23 cellular contexts compared by ENCODE assay signal in genomic region chr9:31013371-31013770, GRCh38.
"Had no signal": no experiment of that assay in that cellular context is flagged by ENCODE, and none has a peak within 500 bp of the region (broad histone marks: within the 10 kb centered on the region; RNA-seq: fewer than 3 reads in every experiment).

No MANE protein-coding gene starts in this region.

- FAIRE-seq: small intestine, urothelium cell line had no signal

- H3K4me3 ChIP-seq: neural progenitor cell, ovary, psoas muscle, right lobe of liver, sigmoid colon, stomach, thoracic aorta, thyroid gland, tibial nerve, upper lobe of left lung, vagina had no signal

- DNase-seq: occipital lobe; ovary; posterior cingulate gyrus; psoas muscle; right cardiac atrium; right lobe of liver; sigmoid colon; small intestine; stimulated activated CD4-positive, alpha-beta T cell treated with anti-CD3 and anti-CD28 coated beads, Interleukin-15, amount 100 ng/mL, for 24 hours; stimulated activated CD4-positive, alpha-beta T cell treated with anti-CD3 and anti-CD28 coated beads, Interleukin-2, amount 100 ng/mL, for 24 hours; stimulated activated CD4-positive, alpha-beta T cell treated with anti-CD3 and anti-CD28 coated beads, Interleukin-2, amount 100 ng/mL, for 48 hours; stimulated activated CD4-positive, alpha-beta T cell treated with anti-CD3 and anti-CD28 coated beads, Interleukin-4, amount 100 ng/mL, for 24 hours; stimulated activated naive B cell treated with anti-CD40 and anti-IgM and Interleukin-4, amounts not matched to agents 10 μg/mL and 1 μg/mL and 100 μg/mL, for 72 hours; stimulated activated naive CD4-positive, alpha-beta T cell treated with Interleukin-2 at 50 U/mL for 16 hours; stomach; thyroid gland; trophoblast cell; upper lobe of left lung had no signal
